ENCODE assay signal across 3 cellular contexts in the genomic region with DNA sequence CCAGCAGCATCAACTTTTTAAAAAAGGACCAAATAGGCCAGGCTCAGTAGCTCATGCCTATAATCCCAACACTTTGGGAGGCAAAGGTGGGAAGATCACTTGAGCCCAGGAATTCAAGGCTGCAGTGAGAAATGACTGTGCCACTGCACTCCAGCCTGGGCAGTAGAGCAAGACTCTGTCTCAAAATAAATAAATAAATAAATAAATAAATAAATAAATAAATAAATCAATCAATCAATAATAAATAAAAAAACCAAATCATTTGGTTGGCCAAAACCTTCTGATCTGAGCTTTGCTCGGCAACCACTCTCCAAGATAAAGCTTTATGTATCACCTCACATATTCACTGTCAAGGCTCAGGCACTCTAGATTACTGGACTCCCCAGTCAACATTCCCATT.
TF ChIP-seq lines count a peak whose summit lies in the region.

No MANE protein-coding gene starts in this region.

TF ChIP-seq in HEK293, 187 proteins besides CTCF, POLR2A, EP300 and RAD21 (continues in another document):
- peak; percentile 31; the same call in 1 of the 2 replicates for TF ChIP-seq ZNF623 (tag by site-specific recombination; IDR thresholded peaks at IDR 0.05)
- TF ChIP-seq, protein P1, sequence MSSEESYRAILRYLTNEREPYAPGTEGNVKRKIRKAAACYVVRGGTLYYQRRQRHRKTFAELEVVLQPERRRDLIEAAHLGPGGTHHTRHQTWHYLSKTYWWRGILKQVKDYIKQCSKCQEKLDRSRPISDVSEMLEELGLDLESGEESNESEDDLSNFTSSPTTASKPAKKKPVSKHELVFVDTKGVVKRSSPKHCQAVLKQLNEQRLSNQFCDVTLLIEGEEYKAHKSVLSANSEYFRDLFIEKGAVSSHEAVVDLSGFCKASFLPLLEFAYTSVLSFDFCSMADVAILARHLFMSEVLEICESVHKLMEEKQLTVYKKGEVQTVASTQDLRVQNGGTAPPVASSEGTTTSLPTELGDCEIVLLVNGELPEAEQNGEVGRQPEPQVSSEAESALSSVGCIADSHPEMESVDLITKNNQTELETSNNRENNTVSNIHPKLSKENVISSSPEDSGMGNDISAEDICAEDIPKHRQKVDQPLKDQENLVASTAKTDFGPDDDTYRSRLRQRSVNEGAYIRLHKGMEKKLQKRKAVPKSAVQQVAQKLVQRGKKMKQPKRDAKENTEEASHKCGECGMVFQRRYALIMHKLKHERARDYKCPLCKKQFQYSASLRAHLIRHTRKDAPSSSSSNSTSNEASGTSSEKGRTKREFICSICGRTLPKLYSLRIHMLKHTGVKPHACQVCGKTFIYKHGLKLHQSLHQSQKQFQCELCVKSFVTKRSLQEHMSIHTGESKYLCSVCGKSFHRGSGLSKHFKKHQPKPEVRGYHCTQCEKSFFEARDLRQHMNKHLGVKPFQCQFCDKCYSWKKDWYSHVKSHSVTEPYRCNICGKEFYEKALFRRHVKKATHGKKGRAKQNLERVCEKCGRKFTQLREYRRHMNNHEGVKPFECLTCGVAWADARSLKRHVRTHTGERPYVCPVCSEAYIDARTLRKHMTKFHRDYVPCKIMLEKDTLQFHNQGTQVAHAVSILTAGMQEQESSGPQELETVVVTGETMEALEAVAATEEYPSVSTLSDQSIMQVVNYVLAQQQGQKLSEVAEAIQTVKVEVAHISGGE (tag by site-specific recombination; conservative IDR thresholded peaks at IDR 0.05; ENCODE audit: low read depth): 0 out of 2 replicates have a peak, but pooled peaks have one; percentile 34
- TF ChIP-seq ZNF560 (tag by site-specific recombination; IDR thresholded peaks at IDR 0.05; ENCODE audit: borderline replicate concordance): 0 out of 2 replicates have a peak, but pooled peaks have one; percentile 12
- TF ChIP-seq ZNF555 (tag by site-specific recombination; conservative IDR thresholded peaks at IDR 0.05): peak; percentile 42
- TF ChIP-seq, protein P2, sequence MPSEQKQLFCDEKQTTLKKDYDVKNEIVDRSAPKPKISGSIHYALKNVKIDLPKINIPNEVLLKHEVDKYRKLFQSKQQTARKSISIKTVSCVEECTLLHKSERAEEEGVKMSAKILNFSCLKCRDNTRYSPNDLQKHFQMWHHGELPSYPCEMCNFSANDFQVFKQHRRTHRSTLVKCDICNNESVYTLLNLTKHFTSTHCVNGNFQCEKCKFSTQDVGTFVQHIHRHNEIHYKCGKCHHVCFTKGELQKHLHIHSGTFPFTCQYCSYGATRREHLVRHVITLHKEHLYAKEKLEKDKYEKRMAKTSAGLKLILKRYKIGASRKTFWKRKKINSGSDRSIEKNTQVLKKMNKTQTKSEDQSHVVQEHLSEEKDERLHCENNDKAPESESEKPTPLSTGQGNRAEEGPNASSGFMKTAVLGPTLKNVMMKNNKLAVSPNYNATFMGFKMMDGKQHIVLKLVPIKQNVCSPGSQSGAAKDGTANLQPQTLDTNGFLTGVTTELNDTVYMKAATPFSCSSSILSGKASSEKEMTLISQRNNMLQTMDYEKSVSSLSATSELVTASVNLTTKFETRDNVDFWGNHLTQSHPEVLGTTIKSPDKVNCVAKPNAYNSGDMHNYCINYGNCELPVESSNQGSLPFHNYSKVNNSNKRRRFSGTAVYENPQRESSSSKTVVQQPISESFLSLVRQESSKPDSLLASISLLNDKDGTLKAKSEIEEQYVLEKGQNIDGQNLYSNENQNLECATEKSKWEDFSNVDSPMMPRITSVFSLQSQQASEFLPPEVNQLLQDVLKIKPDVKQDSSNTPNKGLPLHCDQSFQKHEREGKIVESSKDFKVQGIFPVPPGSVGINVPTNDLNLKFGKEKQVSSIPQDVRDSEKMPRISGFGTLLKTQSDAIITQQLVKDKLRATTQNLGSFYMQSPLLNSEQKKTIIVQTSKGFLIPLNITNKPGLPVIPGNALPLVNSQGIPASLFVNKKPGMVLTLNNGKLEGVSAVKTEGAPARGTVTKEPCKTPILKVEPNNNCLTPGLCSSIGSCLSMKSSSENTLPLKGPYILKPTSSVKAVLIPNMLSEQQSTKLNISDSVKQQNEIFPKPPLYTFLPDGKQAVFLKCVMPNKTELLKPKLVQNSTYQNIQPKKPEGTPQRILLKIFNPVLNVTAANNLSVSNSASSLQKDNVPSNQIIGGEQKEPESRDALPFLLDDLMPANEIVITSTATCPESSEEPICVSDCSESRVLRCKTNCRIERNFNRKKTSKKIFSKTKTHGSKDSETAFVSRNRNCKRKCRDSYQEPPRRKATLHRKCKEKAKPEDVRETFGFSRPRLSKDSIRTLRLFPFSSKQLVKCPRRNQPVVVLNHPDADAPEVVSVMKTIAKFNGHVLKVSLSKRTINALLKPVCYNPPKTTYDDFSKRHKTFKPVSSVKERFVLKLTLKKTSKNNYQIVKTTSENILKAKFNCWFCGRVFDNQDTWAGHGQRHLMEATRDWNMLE (tag by site-specific recombination; conservative IDR thresholded peaks at IDR 0.05; ENCODE audit: low read depth): peak; percentile 58; the same call in 1 of the 2 replicates

TF ChIP-seq in WTC11, 78 proteins besides CTCF, POLR2A, EP300 and RAD21:
- TF ChIP-seq HMGA2 (CRISPR knock-in tag; IDR thresholded peaks at IDR 0.05): peak; percentile 10; the same call in 1 of the 2 replicates
TF ChIP-seq in WTC11: peak in this region for 1; not testable (repeated sequence) for 77.

TF ChIP-seq in HepG2, 621 proteins besides CTCF, POLR2A, EP300 and RAD21:
- TF ChIP-seq ZNF121 (CRISPR knock-in tag; IDR thresholded peaks at IDR 0.05): 0 out of 2 replicates have a peak, but pooled peaks have one; percentile 12
- TF ChIP-seq RBFOX2 (IDR thresholded peaks at IDR 0.05; ENCODE audit: low read depth, low read length): peak; percentile 52; the same call in 1 of the 2 replicates
